In the genomic region with DNA sequence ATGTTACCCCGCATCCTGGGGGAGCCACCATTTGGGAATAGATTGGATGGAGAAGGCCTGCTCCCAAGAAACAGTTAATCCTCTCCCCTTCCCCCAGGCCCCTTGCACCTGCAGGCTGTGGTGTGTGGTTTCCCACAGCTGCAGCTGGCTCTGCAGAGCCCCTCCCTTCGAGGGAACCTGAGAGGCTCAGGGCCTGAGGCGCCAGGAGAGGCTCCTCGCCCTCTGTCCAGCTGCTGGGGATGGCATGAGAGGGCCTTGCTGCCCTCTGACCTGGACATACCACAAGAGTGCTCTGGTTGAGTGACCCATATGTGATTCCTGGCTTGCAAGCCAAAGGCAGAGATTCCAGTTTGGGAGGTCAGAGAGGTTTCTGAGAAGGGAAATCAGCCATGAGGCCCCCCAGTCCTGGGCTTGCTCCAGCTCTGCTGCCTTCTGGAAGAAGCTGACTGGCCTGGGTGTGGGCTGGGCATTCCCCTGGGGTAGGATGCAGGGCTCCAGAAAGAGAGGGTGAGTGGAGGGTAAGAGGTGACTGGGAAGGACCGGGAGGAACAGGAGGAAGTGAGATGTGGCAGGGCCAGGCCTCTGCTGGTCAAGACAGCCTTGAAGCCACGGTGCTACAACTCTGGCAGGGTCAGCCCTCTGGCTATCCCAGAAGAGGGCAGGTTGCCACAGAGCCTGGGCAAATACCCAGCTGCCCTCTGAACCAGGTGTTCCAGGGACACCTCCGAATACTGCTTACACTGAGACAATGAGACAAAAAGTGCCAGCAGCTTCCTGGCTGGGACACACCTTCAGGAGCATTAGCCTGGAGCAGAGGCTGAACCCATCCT, we compare ENCODE assay signal across 8 cellular contexts. TPM values are rescaled to one million over a fixed set of nuclear protein-coding genes. Genes with fewer than 3 reads are reported as not detected.
DNase-seq lines count a peak whose midpoint lies in the region; ATAC-seq, FAIRE-seq and TF ChIP-seq lines count a peak whose summit lies in the region.

No MANE protein-coding gene starts in this region.

- DNase-seq in ACHN (peak; percentile 72), GM12891 (ENCODE audit: insufficient read length, low spot score) (no peak), NCI-H146 (lab: John Stamatoyannopoulos, UW) (peak; percentile 85), mucosa of descending colon (peak in 2 of 3 donors; percentile 67 to 81), tibial nerve (ENCODE audit: low spot score in 2 of 2) (no peak), endothelial cell (ENCODE audit: low spot score) (no peak)
- DNase-seq in activated naive CD8-positive, alpha-beta T cell treated with anti-CD3 and anti-CD28 coated beads, Interleukin-2, amount 10 ng/mL, durations not matched to agents 7 days and 5 days = peak; percentile 71

- intact Hi-C loops in mucosa of descending colon (cut with DNase I, micrococcal nuclease) = no loop called here

- peaks cover 38% of the 10 kb centered on the region for H3K4me1 ChIP-seq in mucosa of descending colon (ENCODE audit: low read depth)
- H3K4me1 ChIP-seq in tibial nerve = peaks cover 0 to 33% (median 26%) of the 10 kb centered on the region in 4 donors

- no peaks in the 10 kb centered on the region for H3K9me3 Mint-ChIP-seq in activated naive CD8-positive, alpha-beta T cell treated with anti-CD3 and anti-CD28 coated beads, Interleukin-2, amount 10 ng/mL, durations not matched to agents 7 days and 5 days
- no peaks in the 10 kb centered on the region for H3K9me3 Mint-ChIP-seq in endothelial cell (ENCODE audit: unreplicated experiment)

- peak overlapping the region; percentile 51 for H3K4me3 Mint-ChIP-seq in activated naive CD8-positive, alpha-beta T cell treated with anti-CD3 and anti-CD28 coated beads, Interleukin-2, amount 10 ng/mL, durations not matched to agents 7 days and 5 days
- no peak overlapping the region for H3K4me3 Mint-ChIP-seq in endothelial cell (ENCODE audit: unreplicated experiment)

- peaks cover 40% of the 10 kb centered on the region for H3K4me1 Mint-ChIP-seq in activated naive CD8-positive, alpha-beta T cell treated with anti-CD3 and anti-CD28 coated beads, Interleukin-2, amount 10 ng/mL, durations not matched to agents 7 days and 5 days
- peaks cover 13% of the 10 kb centered on the region for H3K4me1 Mint-ChIP-seq in endothelial cell (ENCODE audit: unreplicated experiment)

- in situ Hi-C loops in ACHN (cut with HindIII; ENCODE audit: low pct_ligation_motif_present, low pct_unique_long_range_greater_than_20kb, low sequenced_read_pairs) = no loop called here

- H3K36me3 Mint-ChIP-seq in activated naive CD8-positive, alpha-beta T cell treated with anti-CD3 and anti-CD28 coated beads, Interleukin-2, amount 10 ng/mL, durations not matched to agents 7 days and 5 days = peaks cover 10% of the 10 kb centered on the region
- peaks cover 14% of the 10 kb centered on the region for H3K36me3 Mint-ChIP-seq in endothelial cell (ENCODE audit: low read depth, unreplicated experiment)

- no peaks in the 10 kb centered on the region for H3K9me3 ChIP-seq in mucosa of descending colon
- H3K9me3 ChIP-seq in tibial nerve = no peaks in the 10 kb centered on the region

- H3K4me3 ChIP-seq in mucosa of descending colon = no peak overlapping the region
- H3K4me3 ChIP-seq in tibial nerve = no peak overlapping the region

- H3K27me3 Mint-ChIP-seq in activated naive CD8-positive, alpha-beta T cell treated with anti-CD3 and anti-CD28 coated beads, Interleukin-2, amount 10 ng/mL, durations not matched to agents 7 days and 5 days = no peaks in the 10 kb centered on the region
- peaks cover 2% of the 10 kb centered on the region for H3K27me3 Mint-ChIP-seq in endothelial cell (ENCODE audit: unreplicated experiment)

- 38 to 54% methylated on average over 5 to 7 of the region's 7 CpGs for WGBS in tibial nerve, 2 donors

- peak overlapping the region; percentile 68 for H3K27ac Mint-ChIP-seq in activated naive CD8-positive, alpha-beta T cell treated with anti-CD3 and anti-CD28 coated beads, Interleukin-2, amount 10 ng/mL, durations not matched to agents 7 days and 5 days
- no peak overlapping the region for H3K27ac Mint-ChIP-seq in endothelial cell (ENCODE audit: unreplicated experiment)

- TF ChIP-seq CTCF in mucosa of descending colon (IDR thresholded peaks at IDR 0.05) (no peak), tibial nerve (IDR thresholded peaks at IDR 0.05) (no peak), endothelial cell (IDR thresholded peaks at IDR 0.05; ENCODE audit: unreplicated experiment) (no peak)

- no peak for TF ChIP-seq EP300 in tibial nerve (IDR thresholded peaks at IDR 0.05)

- H3K27me3 ChIP-seq in tibial nerve = no peaks in the 10 kb centered on the region

- ATAC-seq in HG02678 (IDR thresholded peaks at IDR 0.05; ENCODE audit: unreplicated experiment) (peak; percentile 87), mucosa of descending colon (peak; percentile 34)
- ATAC-seq in activated naive CD8-positive, alpha-beta T cell treated with anti-CD3 and anti-CD28 coated beads, Interleukin-2, amount 10 ng/mL, durations not matched to agents 7 days and 5 days (ENCODE audit: low read depth) = peak; percentile 59

- peak overlapping the region in 1 of 4 donors; percentile 23 for H3K27ac ChIP-seq in tibial nerve

- TF ChIP-seq POLR2A in GM12891 (IDR thresholded peaks at IDR 0.05; ENCODE audit: low read depth, low read length) = no peak
- TF ChIP-seq POLR2A in tibial nerve (IDR thresholded peaks at IDR 0.05) = no peak

- no peaks in the 10 kb centered on the region for H3K36me3 ChIP-seq in mucosa of descending colon (ENCODE audit: low read depth)
- H3K36me3 ChIP-seq in tibial nerve = peaks cover 0 to 5% (median 0%) of the 10 kb centered on the region in 3 donors

- peak; percentile 95 for FAIRE-seq in GM12891 (lab: Jason Lieb, UNC)

- POLR2A ChIA-PET in activated naive CD8-positive, alpha-beta T cell treated with anti-CD3 and anti-CD28 coated beads, Interleukin-2, amount 10 ng/mL, durations not matched to agents 7 days and 5 days (lab: Charles Lee) = interaction anchor here (1.2 to 1.4 kb wide), 3 partner anchors 44 to 54 kb away, joined by 3 to 4 read pairs (median 3); a partner anchor contains a TSS

TF ChIP-seq in GM12891, 5 proteins besides CTCF, POLR2A, EP300 and RAD21:
- TF ChIP-seq PAX5 (IDR thresholded peaks at IDR 0.05; ENCODE audit: insufficient read depth, low read length, severe bottlenecking) = no peak
- TF ChIP-seq POU2F2 (IDR thresholded peaks at IDR 0.05; ENCODE audit: low read depth, low read length) = no peak
- no peak for TF ChIP-seq TAF1 (IDR thresholded peaks at IDR 0.05; ENCODE audit: low read depth, low read length)
- peak; percentile 64 for TF ChIP-seq SPI1 (IDR thresholded peaks at IDR 0.05; ENCODE audit: low read depth, low read length)
- TF ChIP-seq POLR2AphosphoS5 (IDR thresholded peaks at IDR 0.05; ENCODE audit: low read depth, low read length) = peak; percentile 49; the same call in 1 of the 2 replicates

RNA-seq across cellular contexts. Expression of a gene that starts 16.0 kb away (rescaled TPM):
- 340 TPM for polyA plus RNA-seq in GM12891 (2012; ENCODE audit: low read depth, missing spikeins)
- 100 to 1,000 TPM; 155 to 170 TPM for total RNA-seq in activated naive CD8-positive, alpha-beta T cell treated with anti-CD3 and anti-CD28 coated beads, Interleukin-2, amount 10 ng/mL, durations not matched to agents 7 days and 5 days
- total RNA-seq in mucosa of descending colon (100 to 1,000 TPM; 131 to 154 (median 142) TPM), tibial nerve (100 to 1,000 TPM; 194 to 357 (median 229) TPM), endothelial cell (ENCODE audit: unreplicated experiment) (235 TPM)

RNA-seq across cellular contexts. Expression of a gene that starts 53.7 kb away (rescaled TPM):
- polyA plus RNA-seq in GM12891 (2012; ENCODE audit: low read depth, missing spikeins) = 17.7 TPM
- total RNA-seq in activated naive CD8-positive, alpha-beta T cell treated with anti-CD3 and anti-CD28 coated beads, Interleukin-2, amount 10 ng/mL, durations not matched to agents 7 days and 5 days = 10 to 100 TPM; 20.6 to 24.6 TPM
- total RNA-seq in mucosa of descending colon = 10 to 100 TPM; 12.6 to 32.1 (median 28.7) TPM
- 1 to 10 TPM; 2.7 to 6.3 (median 4.2) TPM for total RNA-seq in tibial nerve
- total RNA-seq in endothelial cell (ENCODE audit: unreplicated experiment) = 153 TPM

Comparison
In these comparisons a context has a peak if more than half of its experiments do, and no peak if none do; other contexts are left out.
1. DNase-seq: peak in ACHN (single experiment), NCI-H146 (single experiment), activated naive CD8-positive, alpha-beta T cell treated with anti-CD3 and anti-CD28 coated beads, Interleukin-2, amount 10 ng/mL, durations not matched to agents 7 days and 5 days (single experiment) and mucosa of descending colon (2 of 3); none in GM12891 (single experiment), tibial nerve (0 of 2) and endothelial cell (single experiment).
2. ATAC-seq: peak in every context shown above with its lines; median percentile 87 in HG02678; 59 in activated naive CD8-positive, alpha-beta T cell treated with anti-CD3 and anti-CD28 coated beads, Interleukin-2, amount 10 ng/mL, durations not matched to agents 7 days and 5 days; 34 in mucosa of descending colon.